In the genomic region with DNA sequence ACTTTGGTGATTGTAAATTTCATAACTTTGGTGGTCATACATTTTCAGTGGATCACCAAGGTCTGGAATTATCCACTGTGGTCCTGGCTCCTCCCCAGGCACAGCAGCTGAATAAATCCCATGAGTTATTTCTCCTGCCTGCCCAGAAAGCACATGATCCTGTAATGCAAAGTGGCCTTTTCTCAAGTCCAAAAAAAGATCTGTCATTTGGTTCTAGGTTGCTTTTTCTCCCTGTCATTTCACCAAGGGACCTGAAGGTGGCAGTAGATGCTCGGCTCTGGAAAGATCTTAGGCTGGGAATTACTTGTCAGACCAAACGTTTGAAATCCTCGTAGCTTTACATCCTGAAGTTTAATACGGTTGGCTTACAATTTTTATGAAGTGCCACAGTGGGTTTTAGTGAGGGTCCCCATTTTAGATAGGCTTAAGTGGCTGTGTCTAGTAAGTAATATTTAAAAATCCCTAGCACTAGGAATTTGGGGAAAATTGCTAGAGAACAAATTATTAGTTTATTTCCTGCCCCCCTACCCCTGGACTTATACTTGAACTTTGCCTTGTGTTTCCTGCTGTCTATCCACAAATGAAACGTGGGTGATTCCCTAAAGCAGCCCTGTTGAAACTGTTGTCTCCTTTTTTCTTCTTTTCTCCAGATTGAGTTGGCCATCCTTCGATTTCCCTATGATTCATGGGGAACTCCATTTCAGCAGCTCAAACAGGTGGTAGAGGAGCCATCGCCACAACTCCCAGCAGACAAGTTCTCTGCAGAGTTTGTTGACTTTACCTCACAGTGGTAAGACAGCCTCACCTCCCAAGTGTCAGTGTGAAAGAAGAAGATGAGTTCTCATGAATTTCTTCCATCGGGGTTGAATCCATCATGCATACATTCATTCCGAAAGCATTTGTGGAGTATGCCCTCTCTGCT, we compare ENCODE assay signal across 8 cellular contexts.
DNase-seq lines count a peak whose midpoint lies in the region; ATAC-seq lines count a peak whose summit lies in the region.

No MANE protein-coding gene starts in this region.

- no peak for ATAC-seq in GM21576 (IDR thresholded peaks at IDR 0.05; ENCODE audit: unreplicated experiment)
- no peak for ATAC-seq in GM18909 (IDR thresholded peaks at IDR 0.05; ENCODE audit: poor library complexity, unreplicated experiment)

- DNase-seq in DMS114 treated with DMSO at 0.1 percent for 48 hours (lab: John Stamatoyannopoulos, UW; ENCODE audit: unreplicated experiment) (peak; percentile 26), H4 (ENCODE audit: low spot score) (peak; percentile 66), NCI-H2196 (lab: John Stamatoyannopoulos, UW; ENCODE audit: unreplicated experiment) (peak; percentile 48), astrocyte of the hippocampus (ENCODE audit: low read depth, low spot score) (peak; percentile 84), iPS DF 19.7 (ENCODE audit: low read depth, low spot score) (peak; percentile 7)
- DNase-seq in stimulated activated CD8-positive, alpha-beta memory T cell treated with anti-CD3 and anti-CD28 coated beads, Interleukin-4, amount 100 ng/mL, for 48 hours: peak; percentile 26

Comparison
In these comparisons a context has a peak if more than half of its experiments do, and no peak if none do; other contexts are left out.
1. DNase-seq: peak in every context shown above with its lines; median percentile 84 in astrocyte of the hippocampus; 66 in H4; 48 in NCI-H2196; 26 in DMS114 treated with DMSO at 0.1 percent for 48 hours; 26 in stimulated activated CD8-positive, alpha-beta memory T cell treated with anti-CD3 and anti-CD28 coated beads, Interleukin-4, amount 100 ng/mL, for 48 hours; 7 in iPS DF 19.7.